12 cellular contexts compared by ENCODE assay signal in the genomic region with DNA sequence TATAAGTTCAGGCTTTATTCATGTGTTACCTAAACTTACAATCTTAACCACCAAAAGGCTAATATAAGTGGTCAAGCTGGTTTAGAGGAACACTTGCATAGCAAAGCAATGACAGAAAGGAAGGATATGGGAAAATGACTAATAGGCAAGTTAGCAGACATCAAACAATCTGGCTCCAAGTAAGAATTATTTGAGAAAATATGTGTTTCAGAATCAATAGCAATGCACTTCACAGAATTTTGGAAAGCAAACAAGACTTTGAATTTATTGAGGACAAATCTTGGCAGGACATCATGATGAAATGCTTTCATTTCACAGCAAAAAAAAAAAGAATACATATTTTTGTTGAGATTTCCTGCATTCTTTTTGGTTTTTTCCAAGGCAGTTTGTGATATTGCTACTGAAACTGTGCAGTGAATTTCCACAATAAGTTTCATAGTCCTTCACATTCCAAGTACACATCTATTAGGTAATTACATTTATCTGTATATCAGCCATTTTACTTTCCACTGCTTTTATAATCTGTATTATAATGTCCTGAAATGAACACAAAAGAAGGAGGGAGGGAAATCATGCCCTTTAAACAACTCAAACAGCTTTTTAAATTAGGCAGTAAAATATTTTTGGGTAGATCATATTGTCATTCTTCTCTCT.
DNase-seq lines count a peak whose midpoint lies in the region; ATAC-seq and TF ChIP-seq lines count a peak whose summit lies in the region.
"Had no signal": no experiment of that assay in that cellular context is flagged by ENCODE, and none has a peak within 500 bp of the region (broad histone marks: within the 10 kb centered on the region; RNA-seq: fewer than 3 reads in every experiment).

No MANE protein-coding gene starts in this region.

- no peaks in the 10 kb centered on the region for H3K4me1 Mint-ChIP-seq in T-cell

- peaks cover 1 to 6% (median 3%) of the 10 kb centered on the region in 3 donors for H3K9me3 Mint-ChIP-seq in T-cell

- H3K4me1 ChIP-seq in mesodermal cell (ENCODE audit: control insufficient read depth, insufficient read depth, low read length, poor library complexity, severe bottlenecking) = peaks cover 19% of the 10 kb centered on the region

- H3K9me3 ChIP-seq in mesodermal cell (ENCODE audit: control insufficient read depth, low read length) = no peaks in the 10 kb centered on the region

- POLR2A ChIA-PET in T-cell (lab: Charles Lee) = no interaction called here

- H3K36me3 ChIP-seq in mesodermal cell (ENCODE audit: control insufficient read depth, insufficient read depth, low read length) = no peaks in the 10 kb centered on the region

- ATAC-seq in T-cell (replicated peaks in 1 of 4) = no peak
- ATAC-seq: CD8-positive, alpha-beta T cell had no signal

- CTCF ChIA-PET in T-cell (lab: Charles Lee) = no interaction called here

- H3K4me3 ChIP-seq in AG09309 (ENCODE audit: control insufficient read depth, low read depth, low read length) (no peak overlapping the region), mesodermal cell (ENCODE audit: extremely low read depth, insufficient read depth, low read length, poor library complexity, severe bottlenecking) (no peak overlapping the region)

- no peak overlapping the region for H3K27ac Mint-ChIP-seq in T-cell
- H3K27ac Mint-ChIP-seq: CD8-positive, alpha-beta T cell had no signal

- no peaks in the 10 kb centered on the region for H3K27me3 Mint-ChIP-seq in T-cell

- TF ChIP-seq CTCF in AG09309 (IDR thresholded peaks at IDR 0.05; ENCODE audit: control insufficient read depth, insufficient read depth, low read depth, low read length, missing control alignments) = no peak

- peak overlapping the region; percentile 80 for H3K27ac ChIP-seq in mesodermal cell (ENCODE audit: low read depth, low read length, severe bottlenecking)
- no peak overlapping the region for H3K27ac ChIP-seq in caudate nucleus (ENCODE audit: low read depth, low read length)

- H3K4me3 Mint-ChIP-seq in T-cell = no peak overlapping the region
- H3K4me3 Mint-ChIP-seq: CD8-positive, alpha-beta T cell had no signal

- peak; percentile 91 for DNase-seq in AG09309 (ENCODE audit: low read depth)
- peak; percentile 89 for DNase-seq in M059J (ENCODE audit: low read depth)
- DNase-seq in dedifferentiated amniotic fluid mesenchymal stem cell (ENCODE audit: extremely low spot score) = peak; percentile 89
- DNase-seq in caudate nucleus (lab: John Stamatoyannopoulos, UW) = no peak
- no peak for DNase-seq in GOT3 (lab: John Stamatoyannopoulos, UW)
- no peak for DNase-seq in T-cell
- DNase-seq in globus pallidus (ENCODE audit: low spot score) = no peak
- DNase-seq: activated CD4-positive, alpha-beta T cell treated with anti-CD3 and anti-CD28 coated beads, Interleukin-2, amount 50 U/mL, for 48 hours; CD8-positive, alpha-beta T cell; NCI-H1436 treated with DMSO at 0.1 percent for 48 hours; nucleus accumbens had no signal

- H3K36me3 Mint-ChIP-seq in T-cell = no peaks in the 10 kb centered on the region
- H3K36me3 Mint-ChIP-seq: CD8-positive, alpha-beta T cell had no signal

Comparison
In these comparisons a context has a peak if more than half of its experiments do, and no peak if none do; other contexts are left out.
1. DNase-seq: peak in AG09309 (single experiment), M059J (single experiment) and dedifferentiated amniotic fluid mesenchymal stem cell (single experiment); none in caudate nucleus (0 of 61), GOT3 (single experiment), T-cell (0 of 34) and globus pallidus (single experiment).